ENCODE assay signal across 17 cellular contexts in the genomic region with DNA sequence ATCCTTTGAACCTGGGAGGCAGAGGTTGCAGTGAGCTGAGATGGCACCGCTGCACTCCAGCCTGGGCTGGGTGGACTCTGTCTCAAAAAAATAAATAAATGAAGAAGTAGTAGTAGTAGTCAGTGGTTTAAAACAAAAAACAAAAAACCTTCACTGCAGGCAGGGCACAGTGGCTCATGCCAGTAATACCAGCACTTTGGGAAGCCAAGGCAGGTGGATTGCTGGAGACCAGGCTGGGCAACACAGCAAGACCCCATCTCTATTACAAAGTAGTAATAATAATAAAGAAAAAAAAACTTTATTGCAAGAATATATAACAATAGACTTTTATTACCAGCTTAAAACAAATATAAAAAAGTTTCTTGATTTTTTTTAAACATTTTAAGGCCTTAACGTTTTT. TPM values are rescaled to one million over a fixed set of nuclear protein-coding genes. Genes with fewer than 3 reads are reported as not detected.
DNase-seq lines count a peak whose midpoint lies in the region; ATAC-seq and TF ChIP-seq lines count a peak whose summit lies in the region.
"Had no signal": no experiment of that assay in that cellular context is flagged by ENCODE, and none has a peak within 500 bp of the region (broad histone marks: within the 10 kb centered on the region; RNA-seq: fewer than 3 reads in every experiment).

No MANE protein-coding gene starts in this region.

- ATAC-seq in CD4-positive, alpha-beta T cell (ENCODE audit: poor library complexity) = no peak
- no peak for ATAC-seq in effector memory CD8-positive, alpha-beta T cell (replicated peaks)
- ATAC-seq: GM12878, PC-3 had no signal

- POLR2A ChIA-PET in CD4-positive, alpha-beta T cell (lab: Charles Lee) = interaction anchor here (0.8 to 2.3 kb wide), 4 partner anchors 9 to 154 kb away, joined by 3 to 6 read pairs (median 4); a partner anchor contains a TSS
- POLR2A ChIA-PET in RWPE1 (lab: Yijun Ruan, JAX; ENCODE audit: low non-redundant PET) = no interaction called here
- POLR2A ChIA-PET in activated CD4-positive, alpha-beta memory T cell treated with anti-CD3 and anti-CD28 coated beads for 36 hours (lab: Charles Lee) = no interaction called here

- intact Hi-C loops in CD4-positive, alpha-beta T cell (cut with DNase I, micrococcal nuclease) = loop anchor here in 1 of 2 experiments (5.0 kb wide), 1 partner anchor 37 kb away; a partner anchor contains a TSS
- intact Hi-C loops in activated CD4-positive, alpha-beta memory T cell treated with anti-CD3 and anti-CD28 coated beads for 36 hours (cut with micrococcal nuclease) = no loop called here
- intact Hi-C loops in ovary (cut with DNase I) = loop anchor here in 1 of 4 donors (10.0 kb wide), 1 partner anchor 344 kb away; no protein-coding TSS in a partner anchor

- H3K4me1 ChIP-seq in tibial nerve = peaks cover under 1 to 84% (median 60%) of the 10 kb centered on the region in 4 donors
- H3K4me1 ChIP-seq in ovary (ENCODE audit: insufficient read depth) = peaks cover 5% of the 10 kb centered on the region
- H3K4me1 ChIP-seq: SJSA1 had no signal

- TF ChIP-seq CTCF in CD4-positive, alpha-beta T cell (IDR thresholded peaks at IDR 0.05) = no peak
- TF ChIP-seq CTCF in RWPE1 (conservative IDR thresholded peaks at IDR 0.05; ENCODE audit: low read depth) (no peak), tibial nerve (IDR thresholded peaks at IDR 0.05) (no peak), ovary (IDR thresholded peaks at IDR 0.05) (no peak)

- peaks cover 47% of the 10 kb centered on the region for H3K36me3 Mint-ChIP-seq in CD4-positive, alpha-beta T cell (ENCODE audit: low read depth)
- peaks cover 16% of the 10 kb centered on the region for H3K36me3 Mint-ChIP-seq in effector memory CD8-positive, alpha-beta T cell (ENCODE audit: insufficient read depth)
- peaks cover under 1% of the 10 kb centered on the region for H3K36me3 Mint-ChIP-seq in activated CD4-positive, alpha-beta memory T cell treated with anti-CD3 and anti-CD28 coated beads for 36 hours

- H3K9me3 ChIP-seq in CD4-positive, alpha-beta T cell (ENCODE audit: control insufficient read depth, low read length) = no peaks in the 10 kb centered on the region
- H3K9me3 ChIP-seq in tibial nerve = no peaks in the 10 kb centered on the region
- H3K9me3 ChIP-seq in ovary = no peaks in the 10 kb centered on the region
- H3K9me3 ChIP-seq: HAP-1, SJSA1 had no signal

- H3K4me3 Mint-ChIP-seq in CD4-positive, alpha-beta T cell = no peak overlapping the region
- H3K4me3 Mint-ChIP-seq in effector memory CD8-positive, alpha-beta T cell = peak overlapping the region in 1 of 2 donors; percentile 16
- H3K4me3 Mint-ChIP-seq in activated CD4-positive, alpha-beta memory T cell treated with anti-CD3 and anti-CD28 coated beads for 36 hours = no peak overlapping the region

- H3K36me3 ChIP-seq in tibial nerve (peaks cover 0 to 7% (median 0%) of the 10 kb centered on the region in 3 donors), ovary (no peaks in the 10 kb centered on the region)

- no peaks in the 10 kb centered on the region for H3K27me3 ChIP-seq in CD4-positive, alpha-beta T cell (ENCODE audit: control insufficient read depth, insufficient read depth, low read length)
- H3K27me3 ChIP-seq in tibial nerve (no peaks in the 10 kb centered on the region), ovary (no peaks in the 10 kb centered on the region)
- H3K27me3 ChIP-seq: SJSA1 had no signal

- no peaks in the 10 kb centered on the region for H3K9me3 Mint-ChIP-seq in CD4-positive, alpha-beta T cell
- H3K9me3 Mint-ChIP-seq in effector memory CD8-positive, alpha-beta T cell = no peaks in the 10 kb centered on the region
- H3K9me3 Mint-ChIP-seq in activated CD4-positive, alpha-beta memory T cell treated with anti-CD3 and anti-CD28 coated beads for 36 hours = no peaks in the 10 kb centered on the region

- H3K4me3 ChIP-seq in tibial nerve (no peak overlapping the region), ovary (no peak overlapping the region)
- H3K4me3 ChIP-seq: GM12878, HAP-1, SJSA1 had no signal

- H3K27ac Mint-ChIP-seq in CD4-positive, alpha-beta T cell = peak overlapping the region; percentile 61
- H3K27ac Mint-ChIP-seq in effector memory CD8-positive, alpha-beta T cell = peak overlapping the region; percentile 49 to 96
- no peak overlapping the region for H3K27ac Mint-ChIP-seq in activated CD4-positive, alpha-beta memory T cell treated with anti-CD3 and anti-CD28 coated beads for 36 hours

- 84 to 87% methylated on average over 2 of the region's 2 CpGs for WGBS in tibial nerve, 2 donors
- WGBS in ovary, 3 donors = 80 to 88% (median 83%) methylated on average over 2 of the region's 2 CpGs

- CTCF ChIA-PET in CD4-positive, alpha-beta T cell (lab: Charles Lee) = interaction anchor here (0.6 to 2.0 kb wide), 4 partner anchors 15 to 206 kb away, joined by 3 to 8 read pairs (median 6); no protein-coding TSS in a partner anchor
- CTCF ChIA-PET in RWPE1 (lab: Yijun Ruan, JAX) = interaction anchor here (1.3 kb wide), 1 partner anchor 9 kb away, joined by 3 read pairs; no protein-coding TSS in a partner anchor
- CTCF ChIA-PET in activated CD4-positive, alpha-beta memory T cell treated with anti-CD3 and anti-CD28 coated beads for 36 hours (lab: Charles Lee) = interaction anchor here (0.8 to 12.7 kb wide), 7 partner anchors 9 to 313 kb away, joined by 3 to 118 read pairs (median 6); no protein-coding TSS in a partner anchor

- TF ChIP-seq EP300 in tibial nerve (IDR thresholded peaks at IDR 0.05) (no peak), ovary (IDR thresholded peaks at IDR 0.05) (no peak)

- H3K27ac ChIP-seq in CD4-positive, alpha-beta T cell (ENCODE audit: low read depth, low read length) = no peak overlapping the region
- H3K27ac ChIP-seq in RWPE1 = peak overlapping the region; percentile 25
- H3K27ac ChIP-seq in tibial nerve = peak overlapping the region in 3 of 4 donors; percentile 67 to 97 (median 90)
- no peak overlapping the region for H3K27ac ChIP-seq in ovary
- H3K27ac ChIP-seq: SJSA1 had no signal

- TF ChIP-seq POLR2A in tibial nerve (IDR thresholded peaks at IDR 0.05) = no peak
- no peak for TF ChIP-seq POLR2A in ovary (IDR thresholded peaks at IDR 0.05)

- DNase-seq in CD4-positive, alpha-beta T cell = no peak
- no peak for DNase-seq in RWPE1 (ENCODE audit: low spot score)
- no peak for DNase-seq in effector memory CD8-positive, alpha-beta T cell
- DNase-seq in tibial nerve (ENCODE audit: low spot score in 2 of 2) = no peak
- no peak for DNase-seq in activated CD4-positive, alpha-beta memory T cell treated with anti-CD3 and anti-CD28 coated beads for 36 hours
- DNase-seq in ovary = no peak
- no peak for DNase-seq in effector CD4-positive, alpha-beta T cell
- DNase-seq: DND-41, GDM1, NCI-H1436, NCI-H2029, NCI-H510A, NCI-H82, PC-3 had no signal

- H3K4me1 Mint-ChIP-seq in CD4-positive, alpha-beta T cell (ENCODE audit: low read depth) = peaks cover 62% of the 10 kb centered on the region
- H3K4me1 Mint-ChIP-seq in effector memory CD8-positive, alpha-beta T cell (ENCODE audit: low read depth in 2 of 2) = peaks cover 27 to 45% of the 10 kb centered on the region in 2 donors
- H3K4me1 Mint-ChIP-seq in activated CD4-positive, alpha-beta memory T cell treated with anti-CD3 and anti-CD28 coated beads for 36 hours (ENCODE audit: low read depth) = peaks cover 47% of the 10 kb centered on the region

- H3K27me3 Mint-ChIP-seq in CD4-positive, alpha-beta T cell = no peaks in the 10 kb centered on the region
- H3K27me3 Mint-ChIP-seq in effector memory CD8-positive, alpha-beta T cell = no peaks in the 10 kb centered on the region
- no peaks in the 10 kb centered on the region for H3K27me3 Mint-ChIP-seq in activated CD4-positive, alpha-beta memory T cell treated with anti-CD3 and anti-CD28 coated beads for 36 hours

RNA-seq across cellular contexts. Expression of a gene that starts 13.8 kb away (rescaled TPM):
- total RNA-seq in CD4-positive, alpha-beta T cell = 10 to 100 TPM; 53.5 to 54.1 TPM
- total RNA-seq in tibial nerve = 100 to 1,000 TPM in 2 of 4 donors, 10 to 100 TPM in 2; 76.1 to 109 (median 94.4) TPM
- total RNA-seq in activated CD4-positive, alpha-beta memory T cell treated with anti-CD3 and anti-CD28 coated beads for 36 hours = 10 to 100 TPM; 51.8 to 56.4 TPM
- 100 to 1,000 TPM in 4 of 7 donors, 10 to 100 TPM in 3; 58.1 to 140 (median 117) TPM for total RNA-seq in ovary
- 100 to 1,000 TPM in 1 of 2 donors, 10 to 100 TPM in 1; 57.0 to 105 TPM for polyA plus RNA-seq in ovary

RNA-seq across cellular contexts. Expression of a gene that starts 35.8 kb away (rescaled TPM):
- 100 to 1,000 TPM; 153 to 156 TPM for total RNA-seq in CD4-positive, alpha-beta T cell
- total RNA-seq in tibial nerve (100 to 1,000 TPM; 262 to 296 (median 280) TPM), ovary (100 to 1,000 TPM; 172 to 446 (median 287) TPM)
- total RNA-seq in activated CD4-positive, alpha-beta memory T cell treated with anti-CD3 and anti-CD28 coated beads for 36 hours = 100 to 1,000 TPM; 189 to 201 TPM
- 100 to 1,000 TPM; 164 to 315 TPM for polyA plus RNA-seq in ovary

Comparison
In these comparisons a context has a peak if more than half of its experiments do, and no peak if none do; other contexts are left out.
1. H3K27ac ChIP-seq: peak in RWPE1 (single experiment) and tibial nerve (3 of 4); none in CD4-positive, alpha-beta T cell (single experiment) and ovary (0 of 2).